ENCODE assay signal across 10 cellular contexts in the genomic region with DNA sequence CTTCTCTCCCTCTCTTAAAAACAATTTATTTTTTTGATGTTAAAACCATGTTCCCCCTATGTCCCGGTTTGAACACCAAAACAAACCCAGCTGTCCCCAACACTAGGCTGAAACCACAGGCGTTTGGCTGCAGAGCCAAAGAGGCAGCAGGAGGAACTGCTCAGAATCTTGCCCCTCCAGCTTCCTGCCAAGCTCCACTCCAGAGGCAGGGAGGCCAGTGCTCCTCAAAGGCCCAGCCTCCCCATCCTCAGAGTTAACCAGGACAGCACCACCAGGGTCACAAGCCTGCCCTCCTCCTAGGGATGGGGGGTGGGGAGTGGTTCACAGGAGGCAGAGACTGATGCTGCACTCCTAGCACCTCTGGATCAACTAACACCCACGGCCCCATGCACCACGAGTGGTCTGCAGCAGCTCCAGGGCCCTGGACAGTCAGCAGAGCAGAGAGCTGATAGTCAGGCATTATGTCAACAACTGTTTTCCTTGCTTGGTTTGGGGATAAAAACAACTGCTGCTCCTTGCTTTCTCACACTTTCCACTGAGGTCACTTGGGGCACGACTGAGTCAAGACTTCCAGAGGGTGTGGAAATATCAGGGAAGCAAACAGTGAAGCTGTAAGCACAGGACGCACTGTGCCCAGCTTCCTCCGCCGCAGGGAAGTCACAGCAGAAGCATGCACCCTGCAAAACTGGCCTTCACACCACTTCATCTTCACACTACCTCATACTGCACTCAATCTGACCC.
A peak's percentile ranks its signal among the peaks of the same experiment; 100 is the strongest.
DNase-seq lines count a peak whose midpoint lies in the region; ATAC-seq and TF ChIP-seq lines count a peak whose summit lies in the region.
"Had no signal": no experiment of that assay in that cellular context is flagged by ENCODE, and none has a peak within 500 bp of the region (broad histone marks: within the 10 kb centered on the region; RNA-seq: fewer than 3 reads in every experiment).

No MANE protein-coding gene starts in this region.

- RAD21 ChIA-PET in HCT116 (lab: Charles Lee; ENCODE audit: low non-redundant PET in 1 of 2, low total read pairs in 2 of 2, uncharacterized antibody in 2 of 2, unreplicated experiment in 2 of 2) = no interaction called here

- H3K27ac ChIP-seq in HCT116 (ENCODE audit: low read depth, low read length) (no peak overlapping the region), breast epithelium (peak overlapping the region; percentile 8 to 72), stomach (peak overlapping the region; percentile 63 to 86 (median 78))

- H3K9ac ChIP-seq in HCT116 (ENCODE audit: low read length) = no peak overlapping the region

- POLR2A ChIA-PET in HCT116 (lab: Charles Lee) = no interaction called here

- no peak overlapping the region for H2AFZ ChIP-seq in HCT116 (ENCODE audit: low read depth, low read length, poor library complexity, severe bottlenecking)

- H4K20me1 ChIP-seq in HCT116 (ENCODE audit: insufficient read depth) = no peaks in the 10 kb centered on the region

- H3K9me3 ChIP-seq in HCT116 (ENCODE audit: control insufficient read depth in 1 of 2, insufficient read depth in 1 of 2, low read depth in 1 of 2, low read length in 2 of 2) = no peaks in the 10 kb centered on the region
- no peaks in the 10 kb centered on the region for H3K9me3 ChIP-seq in breast epithelium
- no peaks in the 10 kb centered on the region for H3K9me3 ChIP-seq in stomach

- no peak for TF ChIP-seq RAD21 in HCT116 (IDR thresholded peaks at IDR 0.05; ENCODE audit: low read depth)

- TF ChIP-seq EP300 in stomach (IDR thresholded peaks at IDR 0.05) = peak; percentile 74

- TF ChIP-seq POLR2A in HCT116 (IDR thresholded peaks at IDR 0.05; ENCODE audit: borderline replicate concordance, extremely low read depth, insufficient read depth, insufficient read length) (no peak), breast epithelium (IDR thresholded peaks at IDR 0.05) (no peak), stomach (IDR thresholded peaks at IDR 0.05) (no peak), erythroblast (IDR thresholded peaks at IDR 0.05; ENCODE audit: low read length) (no peak)

- CTCF ChIA-PET in HCT116 (lab: Charles Lee) = no interaction called here

- TF ChIP-seq CTCF in HCT116 (IDR thresholded peaks at IDR 0.05 in 2 of 3, conservative IDR thresholded peaks at IDR 0.05 in 1 of 3; ENCODE audit: borderline replicate concordance in 1 of 3, insufficient read depth in 1 of 3, low read depth in 2 of 3, low read length in 2 of 3) = no peak
- no peak for TF ChIP-seq CTCF in breast epithelium (IDR thresholded peaks at IDR 0.05)
- no peak for TF ChIP-seq CTCF in stomach (IDR thresholded peaks at IDR 0.05)

- ATAC-seq in HCT116 = peak; percentile 34
- no peak for ATAC-seq in HG03095 (IDR thresholded peaks at IDR 0.05; ENCODE audit: unreplicated experiment)
- ATAC-seq in GM18511 (IDR thresholded peaks at IDR 0.05; ENCODE audit: unreplicated experiment) = no peak
- ATAC-seq: K562 had no signal

- peak overlapping the region; percentile 22; the same call in 1 of the 2 replicates for H3K4me2 ChIP-seq in HCT116 (ENCODE audit: low read length)

- H3K4me3 ChIP-seq in HCT116 (replicated peaks in 1 of 2; ENCODE audit: low read depth in 1 of 2, low read length in 2 of 2) = no peak overlapping the region
- no peak overlapping the region for H3K4me3 ChIP-seq in breast epithelium
- no peak overlapping the region for H3K4me3 ChIP-seq in stomach
- H3K4me3 ChIP-seq: K562 had no signal

- no peaks in the 10 kb centered on the region for H3K9me2 ChIP-seq in HCT116 (ENCODE audit: insufficient read depth)

- DNase-seq in HCT116 (ENCODE audit: low read depth, low spot score) (no peak), breast epithelium (ENCODE audit: low spot score in 2 of 2) (no peak), left kidney (ENCODE audit: low read depth, low spot score) (peak; percentile 58), stomach (peak; percentile 86), erythroblast (lab: John Stamatoyannopoulos, UW) (no peak)
- DNase-seq in activated CD4-positive, alpha-beta T cell treated with anti-CD3 and anti-CD28 coated beads, Interleukin-2, amount 50 U/mL, for 4 hours = no peak
- DNase-seq: NCI-H526 had no signal

- intact Hi-C loops in HCT116 (cut with micrococcal nuclease) (loop anchor here (10.0 kb wide), 1 partner anchor 375 kb away; no protein-coding TSS in a partner anchor), breast epithelium (cut with DNase I; ENCODE audit: low total_unique reads) (no loop called here), stomach (cut with DNase I; ENCODE audit: low total_unique reads) (no loop called here)

- H3K27me3 ChIP-seq in HCT116 (ENCODE audit: insufficient read depth, low read length) (no peaks in the 10 kb centered on the region), breast epithelium (no peaks in the 10 kb centered on the region), stomach (no peaks in the 10 kb centered on the region)

- H3K36me3 ChIP-seq in HCT116 (ENCODE audit: control insufficient read depth in 1 of 2, insufficient read depth in 2 of 2, low read length in 2 of 2) (no peaks in the 10 kb centered on the region), breast epithelium (no peaks in the 10 kb centered on the region), stomach (no peaks in the 10 kb centered on the region)

- no TSS peak for BruUV-seq in HCT116 (replicated peaks; lab: Mats Ljungman, UMichigan)

- H3K4me1 ChIP-seq in HCT116 (ENCODE audit: control insufficient read depth in 1 of 2, insufficient read depth in 2 of 2, low read length in 2 of 2) (peaks cover 2 to 17% of the 10 kb centered on the region in 2 experiments; a peak in 3 of 4 replicates), breast epithelium (no peaks in the 10 kb centered on the region), stomach (peaks cover 0 to 28% (median 8%) of the 10 kb centered on the region in 4 donors)

- H3K79me2 ChIP-seq in HCT116 (ENCODE audit: insufficient read depth, low read length) = no peaks in the 10 kb centered on the region

- WGBS in stomach, 5 donors = 21 to 46% (median 28%) methylated on average over 6 to 8 of the region's 8 CpGs

TF ChIP-seq in HCT116, 20 proteins besides CTCF, POLR2A, EP300 and RAD21:
- TF ChIP-seq FOSL1 (IDR thresholded peaks at IDR 0.05; ENCODE audit: low read depth) (peak; percentile 30; the same call in 1 of the 2 replicates), JUND (IDR thresholded peaks at IDR 0.05) (peak; percentile 25; the same call in 1 of the 2 replicates), CBX3 (IDR thresholded peaks at IDR 0.05; ENCODE audit: low read depth) (no peak), SRF (IDR thresholded peaks at IDR 0.05; ENCODE audit: low read depth) (no peak), EGR1 (IDR thresholded peaks at IDR 0.05; ENCODE audit: low read depth) (no peak), EZH2phosphoT487 (IDR thresholded peaks at IDR 0.05; ENCODE audit: borderline replicate concordance) (no peak), CEBPB (IDR thresholded peaks at IDR 0.05; ENCODE audit: low read depth) (no peak), ZNF274 (IDR thresholded peaks at IDR 0.05; ENCODE audit: low read depth, low read length) (no peak), YY1 (IDR thresholded peaks at IDR 0.05; ENCODE audit: extremely low read depth, insufficient replicate concordance, low read depth, low read length) (no peak)

Comparison
In these comparisons a context has a peak if more than half of its experiments do, and no peak if none do; other contexts are left out.
1. DNase-seq: peak in left kidney (single experiment) and stomach (single experiment); none in HCT116 (single experiment), breast epithelium (0 of 2), erythroblast (0 of 2) and activated CD4-positive, alpha-beta T cell treated with anti-CD3 and anti-CD28 coated beads, Interleukin-2, amount 50 U/mL, for 4 hours (0 of 2).